ENCODE assay signal across 17 cellular contexts in the genomic region with DNA sequence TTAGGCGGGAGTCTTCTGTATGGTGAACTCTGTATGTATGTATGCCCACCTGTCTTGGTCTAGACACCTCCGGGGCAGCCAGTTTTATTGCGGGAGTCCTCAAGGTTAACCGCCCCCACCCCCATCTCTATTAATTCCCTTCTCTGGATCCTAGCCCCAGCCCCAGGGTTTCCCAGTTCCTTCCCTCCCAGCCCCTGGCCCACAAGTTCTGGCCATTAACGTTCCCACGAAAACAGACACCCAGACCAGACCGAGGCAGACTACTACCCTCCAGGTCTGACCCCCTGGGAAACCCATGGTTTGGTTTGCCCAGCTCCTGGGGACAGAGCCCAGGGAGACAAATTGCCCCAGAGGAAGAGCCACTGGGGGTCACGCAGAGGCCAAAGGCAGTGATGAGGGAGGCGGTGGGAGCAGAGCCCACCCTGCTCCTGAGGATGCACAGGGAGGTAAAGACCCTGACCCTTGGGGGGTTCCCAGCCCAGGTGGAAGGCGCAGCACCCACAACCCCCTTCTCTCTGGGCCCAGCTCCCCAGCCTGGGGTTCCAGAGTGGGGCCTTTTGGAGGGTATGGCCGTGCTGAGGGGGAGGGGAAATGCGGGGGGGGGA. TPM values are rescaled to one million over a fixed set of nuclear protein-coding genes. Genes with fewer than 3 reads are reported as not detected.
DNase-seq lines count a peak whose midpoint lies in the region; TF ChIP-seq lines count a peak whose summit lies in the region.
"Had no signal": no experiment of that assay in that cellular context is flagged by ENCODE, and none has a peak within 500 bp of the region (broad histone marks: within the 10 kb centered on the region; RNA-seq: fewer than 3 reads in every experiment).

No MANE protein-coding gene starts in this region.

- H3K4me1 ChIP-seq in HEK293 (ENCODE audit: control insufficient read depth, insufficient read depth, low read length), result no peaks in the 10 kb centered on the region
- H3K4me1 ChIP-seq: A549, prostate gland, SJSA1 had no signal

- CTCF ChIA-PET in HEK293 (lab: Yijun Ruan, JAX), result interaction anchor here (0.9 to 5.9 kb wide), 3 partner anchors 16 to 99 kb away, joined by 3 to 58 read pairs (median 3); no protein-coding TSS in a partner anchor

- no peaks in the 10 kb centered on the region for H3K27me3 Mint-ChIP-seq in activated CD4-positive, alpha-beta T cell treated with anti-CD3 and anti-CD28 coated beads, Interleukin-2, amount 10 ng/mL, durations not matched to agents 24 days and 14 days
- H3K27me3 Mint-ChIP-seq in activated T-helper 2 cell treated with anti-CD3 and anti-CD28 coated beads, Interferon-gamma antibody, Interleukin-2, Interleukin-4, amounts not matched to agents 10 μg/mL and 5 μg/mL and 100 μg/mL, durations not matched to agents 14 hours and 24 hours and 36 hours (ENCODE audit: low read depth), result no peaks in the 10 kb centered on the region
- H3K27me3 Mint-ChIP-seq in nephron progenitor cell (ENCODE audit: low read depth, poor library complexity), result peaks cover 17% of the 10 kb centered on the region

- no peak overlapping the region for H3K4me3 ChIP-seq in HEK293 (ENCODE audit: low read depth, low read length)
- H3K4me3 ChIP-seq: A549, GM23248, left ventricle myocardium inferior, prostate gland, SJSA1, upper lobe of left lung had no signal

- TF ChIP-seq CTCF in HEK293 (tag by site-specific recombination; IDR thresholded peaks at IDR 0.05), result no peak
- no peak for TF ChIP-seq CTCF in nephron progenitor cell (IDR thresholded peaks at IDR 0.05)

- H3K4me3 Mint-ChIP-seq in activated CD4-positive, alpha-beta T cell treated with anti-CD3 and anti-CD28 coated beads, Interleukin-2, amount 10 ng/mL, durations not matched to agents 24 days and 14 days, result peak overlapping the region; percentile 60
- H3K4me3 Mint-ChIP-seq in activated T-helper 2 cell treated with anti-CD3 and anti-CD28 coated beads, Interferon-gamma antibody, Interleukin-2, Interleukin-4, amounts not matched to agents 10 μg/mL and 5 μg/mL and 100 μg/mL, durations not matched to agents 14 hours and 24 hours and 36 hours (ENCODE audit: low read depth), result no peak overlapping the region
- H3K4me3 Mint-ChIP-seq in nephron progenitor cell, result peak overlapping the region; percentile 47

- peaks cover 73% of the 10 kb centered on the region for H3K4me1 Mint-ChIP-seq in activated CD4-positive, alpha-beta T cell treated with anti-CD3 and anti-CD28 coated beads, Interleukin-2, amount 10 ng/mL, durations not matched to agents 24 days and 14 days
- peaks cover 62% of the 10 kb centered on the region for H3K4me1 Mint-ChIP-seq in activated T-helper 2 cell treated with anti-CD3 and anti-CD28 coated beads, Interferon-gamma antibody, Interleukin-2, Interleukin-4, amounts not matched to agents 10 μg/mL and 5 μg/mL and 100 μg/mL, durations not matched to agents 14 hours and 24 hours and 36 hours (ENCODE audit: low read depth)
- H3K4me1 Mint-ChIP-seq in nephron progenitor cell, result peaks cover 63% of the 10 kb centered on the region

- H3K9me3 ChIP-seq in HEK293 (ENCODE audit: control insufficient read depth, insufficient read depth, low read depth, low read length), result no peaks in the 10 kb centered on the region
- H3K9me3 ChIP-seq: A549, left ventricle myocardium inferior, prostate gland, SJSA1, upper lobe of left lung had no signal

- H3K27ac Mint-ChIP-seq in activated CD4-positive, alpha-beta T cell treated with anti-CD3 and anti-CD28 coated beads, Interleukin-2, amount 10 ng/mL, durations not matched to agents 24 days and 14 days, result peak overlapping the region; percentile 85
- peak overlapping the region; percentile 58 for H3K27ac Mint-ChIP-seq in activated T-helper 2 cell treated with anti-CD3 and anti-CD28 coated beads, Interferon-gamma antibody, Interleukin-2, Interleukin-4, amounts not matched to agents 10 μg/mL and 5 μg/mL and 100 μg/mL, durations not matched to agents 14 hours and 24 hours and 36 hours
- peak overlapping the region; percentile 83 for H3K27ac Mint-ChIP-seq in nephron progenitor cell

- no peaks in the 10 kb centered on the region for H3K9me3 Mint-ChIP-seq in activated CD4-positive, alpha-beta T cell treated with anti-CD3 and anti-CD28 coated beads, Interleukin-2, amount 10 ng/mL, durations not matched to agents 24 days and 14 days
- H3K9me3 Mint-ChIP-seq in activated T-helper 2 cell treated with anti-CD3 and anti-CD28 coated beads, Interferon-gamma antibody, Interleukin-2, Interleukin-4, amounts not matched to agents 10 μg/mL and 5 μg/mL and 100 μg/mL, durations not matched to agents 14 hours and 24 hours and 36 hours, result no peaks in the 10 kb centered on the region
- H3K9me3 Mint-ChIP-seq in nephron progenitor cell, result no peaks in the 10 kb centered on the region

- peaks cover 17% of the 10 kb centered on the region for H3K36me3 Mint-ChIP-seq in activated CD4-positive, alpha-beta T cell treated with anti-CD3 and anti-CD28 coated beads, Interleukin-2, amount 10 ng/mL, durations not matched to agents 24 days and 14 days (ENCODE audit: low read depth)
- peaks cover 15% of the 10 kb centered on the region for H3K36me3 Mint-ChIP-seq in activated T-helper 2 cell treated with anti-CD3 and anti-CD28 coated beads, Interferon-gamma antibody, Interleukin-2, Interleukin-4, amounts not matched to agents 10 μg/mL and 5 μg/mL and 100 μg/mL, durations not matched to agents 14 hours and 24 hours and 36 hours (ENCODE audit: low read depth)
- peaks cover 33% of the 10 kb centered on the region for H3K36me3 Mint-ChIP-seq in nephron progenitor cell (ENCODE audit: low read depth)

- POLR2A ChIA-PET in HEK293 (lab: Yijun Ruan, JAX), result no interaction called here

- H3K36me3 ChIP-seq in HEK293 (ENCODE audit: control insufficient read depth in 2 of 2, insufficient read depth in 1 of 2, low read length in 2 of 2), result peaks cover 3 to 42% of the 10 kb centered on the region in 2 experiments; a peak in 2 of 3 replicates
- H3K36me3 ChIP-seq: prostate gland, SJSA1 had no signal

- DNase-seq in activated CD4-positive, alpha-beta T cell treated with anti-CD3 and anti-CD28 coated beads, Interleukin-2, amount 10 ng/mL, durations not matched to agents 24 days and 14 days, result peak; percentile 55
- no peak for DNase-seq in activated CD4-positive, alpha-beta T cell treated with anti-CD3 and anti-CD28 coated beads, Interleukin-2, amount 50 U/mL, for 48 hours
- no peak for DNase-seq in activated T-helper 2 cell treated with anti-CD3 and anti-CD28 coated beads, Interferon-gamma antibody, Interleukin-2, Interleukin-4, amounts not matched to agents 10 μg/mL and 5 μg/mL and 100 μg/mL, durations not matched to agents 14 hours and 24 hours and 36 hours (ENCODE audit: low spot score)
- DNase-seq in nephron progenitor cell (no peak), ureter (ENCODE audit: low spot score) (no peak), NCI-H2029 (lab: John Stamatoyannopoulos, UW) (no peak), SKM-1 (lab: John Stamatoyannopoulos, UW; ENCODE audit: unreplicated experiment) (no peak)
- DNase-seq: GM23248, left ventricle myocardium inferior, NCI-H2029 treated with DMSO at 0.1 percent for 48 hours, NCI-H510A treated with DMSO at 0.1 percent for 48 hours, upper lobe of left lung had no signal

- intact Hi-C loops in activated CD4-positive, alpha-beta T cell treated with anti-CD3 and anti-CD28 coated beads, Interleukin-2, amount 10 ng/mL, durations not matched to agents 24 days and 14 days (cut with micrococcal nuclease), result no loop called here
- intact Hi-C loops in activated T-helper 2 cell treated with anti-CD3 and anti-CD28 coated beads, Interferon-gamma antibody, Interleukin-2, Interleukin-4, amounts not matched to agents 10 μg/mL and 5 μg/mL and 100 μg/mL, durations not matched to agents 14 hours and 24 hours and 36 hours (cut with micrococcal nuclease), result no loop called here

- H3K27ac ChIP-seq in HEK293 (ENCODE audit: extremely low read depth, low read depth, low read length), result no peak overlapping the region
- H3K27ac ChIP-seq: A549, GM23248, left ventricle myocardium inferior, prostate gland, SJSA1 had no signal

TF ChIP-seq in HEK293, 187 proteins besides CTCF, POLR2A, EP300 and RAD21:
- TF ChIP-seq GLIS2 (tag by site-specific recombination; IDR thresholded peaks at IDR 0.05) (0 out of 2 replicates have a peak, but pooled peaks have one; percentile 32), ZNF324 (tag by site-specific recombination; IDR thresholded peaks at IDR 0.05) (no peak), GLIS1 (tag by site-specific recombination; IDR thresholded peaks at IDR 0.05) (peak; percentile 22; the same call in 1 of the 2 replicates)
TF ChIP-seq in HEK293: peak in this region for 2.

RNA-seq across cellular contexts. Expression of gene TBKBP1, which starts 8.5 kb away (rescaled TPM):
- 9.3 and 10.9 TPM in 2 replicates for total RNA-seq in activated CD4-positive, alpha-beta T cell treated with anti-CD3 and anti-CD28 coated beads, Interleukin-2, amount 10 ng/mL, durations not matched to agents 24 days and 14 days
- 9.8 and 11.3 TPM in 2 replicates for total RNA-seq in activated T-helper 2 cell treated with anti-CD3 and anti-CD28 coated beads, Interferon-gamma antibody, Interleukin-2, Interleukin-4, amounts not matched to agents 10 μg/mL and 5 μg/mL and 100 μg/mL, durations not matched to agents 14 hours and 24 hours and 36 hours
- 9.2 TPM for total RNA-seq in ureter

RNA-seq across cellular contexts. Expression of gene TBX21, which starts 30.5 kb away (rescaled TPM):
- total RNA-seq in activated CD4-positive, alpha-beta T cell treated with anti-CD3 and anti-CD28 coated beads, Interleukin-2, amount 10 ng/mL, durations not matched to agents 24 days and 14 days, result 63.0 and 66.4 TPM in 2 replicates
- total RNA-seq in activated T-helper 2 cell treated with anti-CD3 and anti-CD28 coated beads, Interferon-gamma antibody, Interleukin-2, Interleukin-4, amounts not matched to agents 10 μg/mL and 5 μg/mL and 100 μg/mL, durations not matched to agents 14 hours and 24 hours and 36 hours, result 40.4 and 40.6 TPM in 2 replicates
- 1.2 TPM for total RNA-seq in ureter
- total RNA-seq: endothelial cell of umbilical vein, GM23248, SJSA1 had no signal

RNA-seq across cellular contexts. Expression of gene KPNB1, which starts 52.8 kb away (rescaled TPM):
- 727 and 736 TPM in 2 replicates for total RNA-seq in activated CD4-positive, alpha-beta T cell treated with anti-CD3 and anti-CD28 coated beads, Interleukin-2, amount 10 ng/mL, durations not matched to agents 24 days and 14 days
- 687 and 692 TPM in 2 replicates for total RNA-seq in activated T-helper 2 cell treated with anti-CD3 and anti-CD28 coated beads, Interferon-gamma antibody, Interleukin-2, Interleukin-4, amounts not matched to agents 10 μg/mL and 5 μg/mL and 100 μg/mL, durations not matched to agents 14 hours and 24 hours and 36 hours
- total RNA-seq in ureter, result 352 TPM

Comparison
In these comparisons a context has a peak if more than half of its experiments do, and no peak if none do; other contexts are left out.
1. RNA of gene TBX21, which starts 30.5 kb away (total RNA-seq): 63.0 to 66.4 TPM in activated CD4-positive, alpha-beta T cell treated with anti-CD3 and anti-CD28 coated beads, Interleukin-2, amount 10 ng/mL, durations not matched to agents 24 days and 14 days and 40.4 to 40.6 TPM in activated T-helper 2 cell treated with anti-CD3 and anti-CD28 coated beads, Interferon-gamma antibody, Interleukin-2, Interleukin-4, amounts not matched to agents 10 μg/mL and 5 μg/mL and 100 μg/mL, durations not matched to agents 14 hours and 24 hours and 36 hours; 1.2 TPM in ureter (single experiment); every median in the first group is over 10 times any median in the second.
2. Peak in every context shown above with its lines, with median percentiles within 50 percentile points of each other: H3K27ac Mint-ChIP-seq.